15 cellular contexts compared by ENCODE assay signal in the genomic region with DNA sequence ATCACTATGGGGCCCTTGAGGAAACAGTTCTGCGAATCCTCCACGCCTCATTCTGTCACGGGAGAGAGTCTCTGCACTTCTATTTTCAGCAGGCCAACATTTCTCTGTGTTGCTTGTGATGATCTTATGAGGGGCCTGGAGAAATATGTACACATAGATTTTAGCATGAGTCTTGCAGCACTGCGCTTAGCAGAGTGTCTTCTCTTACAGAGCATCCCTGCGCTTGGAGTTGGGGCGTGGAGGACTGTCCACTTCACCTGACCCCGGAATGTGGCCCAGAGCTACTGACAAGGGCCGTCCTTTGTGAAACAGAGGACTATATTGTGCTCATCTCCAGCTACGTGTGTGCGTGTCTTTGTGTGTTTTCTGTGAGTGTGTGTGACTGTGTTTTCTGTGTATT.
DNase-seq lines count a peak whose midpoint lies in the region; ATAC-seq and TF ChIP-seq lines count a peak whose summit lies in the region.
"Had no signal": no experiment of that assay in that cellular context is flagged by ENCODE, and none has a peak within 500 bp of the region (broad histone marks: within the 10 kb centered on the region; RNA-seq: fewer than 3 reads in every experiment).

No MANE protein-coding gene starts in this region.

- peaks cover 3% of the 10 kb centered on the region for H3K36me3 Mint-ChIP-seq in neural crest cell (ENCODE audit: low read depth)
- no peaks in the 10 kb centered on the region for H3K36me3 Mint-ChIP-seq in stimulated activated effector memory CD8-positive, alpha-beta T cell treated with anti-CD3 and anti-CD28 coated beads, Interleukin-12 subunit alpha, Interleukin-12 subunit beta, amount 100 ng/mL, for 72 hours
- H3K36me3 Mint-ChIP-seq: CD4-positive, alpha-beta memory T cell had no signal

- peak; percentile 21 for ATAC-seq in stimulated activated effector memory CD8-positive, alpha-beta T cell treated with anti-CD3 and anti-CD28 coated beads, Interleukin-12 subunit alpha, Interleukin-12 subunit beta, amount 100 ng/mL, for 72 hours

- peak; percentile 54 for DNase-seq in coronary artery (ENCODE audit: low spot score)
- no peak for DNase-seq in neural crest cell (ENCODE audit: low read depth, low spot score)
- no peak for DNase-seq in stimulated activated effector memory CD8-positive, alpha-beta T cell treated with anti-CD3 and anti-CD28 coated beads, Interleukin-12 subunit alpha, Interleukin-12 subunit beta, amount 100 ng/mL, for 72 hours (ENCODE audit: low spot score in 2 of 2)
- DNase-seq in hypothalamus (lab: John Stamatoyannopoulos, UW), result no peak
- DNase-seq in NCI-H226, result no peak
- DNase-seq in NCI-H2171 (lab: John Stamatoyannopoulos, UW), result no peak
- DNase-seq: C1 segment of cervical spinal cord; Calu3; CD4-positive, alpha-beta memory T cell; COR-L47; DMS53; DMS79 treated with DMSO at 0.1 percent for 48 hours; GF-D8; H7; HFFc6 had no signal

- peaks cover 18% of the 10 kb centered on the region for H3K4me1 Mint-ChIP-seq in neural crest cell
- no peaks in the 10 kb centered on the region for H3K4me1 Mint-ChIP-seq in stimulated activated effector memory CD8-positive, alpha-beta T cell treated with anti-CD3 and anti-CD28 coated beads, Interleukin-12 subunit alpha, Interleukin-12 subunit beta, amount 100 ng/mL, for 72 hours
- H3K4me1 Mint-ChIP-seq: CD4-positive, alpha-beta memory T cell had no signal

- TF ChIP-seq CTCF in coronary artery (IDR thresholded peaks at IDR 0.05) (no peak), neural crest cell (conservative IDR thresholded peaks at IDR 0.05) (no peak)

- no peaks in the 10 kb centered on the region for H3K27me3 Mint-ChIP-seq in neural crest cell (ENCODE audit: low read depth)
- H3K27me3 Mint-ChIP-seq: CD4-positive, alpha-beta memory T cell had no signal

- H3K4me3 Mint-ChIP-seq in neural crest cell, result no peak overlapping the region
- no peak overlapping the region for H3K4me3 Mint-ChIP-seq in stimulated activated effector memory CD8-positive, alpha-beta T cell treated with anti-CD3 and anti-CD28 coated beads, Interleukin-12 subunit alpha, Interleukin-12 subunit beta, amount 100 ng/mL, for 72 hours
- H3K4me3 Mint-ChIP-seq: CD4-positive, alpha-beta memory T cell; HFFc6 had no signal

- no peak overlapping the region for H3K27ac ChIP-seq in coronary artery

- H3K27ac Mint-ChIP-seq in neural crest cell (ENCODE audit: unreplicated experiment), result peak overlapping the region; percentile 59
- no peak overlapping the region for H3K27ac Mint-ChIP-seq in stimulated activated effector memory CD8-positive, alpha-beta T cell treated with anti-CD3 and anti-CD28 coated beads, Interleukin-12 subunit alpha, Interleukin-12 subunit beta, amount 100 ng/mL, for 72 hours
- H3K27ac Mint-ChIP-seq: HFFc6 had no signal

- no peak overlapping the region for H3K4me3 ChIP-seq in coronary artery

- H3K9me3 Mint-ChIP-seq in neural crest cell, result peaks cover 8% of the 10 kb centered on the region
- H3K9me3 Mint-ChIP-seq in stimulated activated effector memory CD8-positive, alpha-beta T cell treated with anti-CD3 and anti-CD28 coated beads, Interleukin-12 subunit alpha, Interleukin-12 subunit beta, amount 100 ng/mL, for 72 hours, result peaks cover 4% of the 10 kb centered on the region
